Comparison of ENCODE assay signal across 8 cellular contexts in genomic region chr15:89654847-89655805, GRCh38. TPM values are rescaled to one million over a fixed set of nuclear protein-coding genes. Genes with fewer than 3 reads are reported as not detected.
DNase-seq lines count a peak whose midpoint lies in the region; ATAC-seq and TF ChIP-seq lines count a peak whose summit lies in the region.

KIF7 (minus strand) TSS chr15:89655467; CDS start chr15:89652930, 2,537 bp downstream.

- H3K4me1 Mint-ChIP-seq in activated T-cell treated with anti-CD3 and anti-CD28 coated beads, Interleukin-2, amount 50 U/mL, for 4 hours (ENCODE audit: low read depth), result peaks cover 11% of the 10 kb centered on the region

- peak within 1 kb of the TSS; percentile 92 for H3K9ac ChIP-seq in ES-I3 (ENCODE audit: low read depth, low read length)

- no peak for TF ChIP-seq CTCF in ovary (IDR thresholded peaks at IDR 0.05)

- peak; percentile 75 for ATAC-seq in activated T-cell treated with anti-CD3 and anti-CD28 coated beads, Interleukin-2, amount 50 U/mL, for 4 hours
- peak; percentile 82 for ATAC-seq in Right ventricle myocardium superior (ENCODE audit: poor library complexity)
- ATAC-seq in HG03520 (IDR thresholded peaks at IDR 0.05; ENCODE audit: unreplicated experiment), result no peak
- ATAC-seq in HG02852 (IDR thresholded peaks at IDR 0.05; ENCODE audit: unreplicated experiment), result no peak
- ATAC-seq in HG03159 (IDR thresholded peaks at IDR 0.05; ENCODE audit: unreplicated experiment), result no peak

- 1% methylated on average over 70 to 87 of the region's 87 CpGs for WGBS in ovary, 3 donors

- H3K27me3 Mint-ChIP-seq in activated T-cell treated with anti-CD3 and anti-CD28 coated beads, Interleukin-2, amount 50 U/mL, for 4 hours (ENCODE audit: low read depth), result peaks cover 53% of the 10 kb centered on the region

- DNase-seq in activated T-cell treated with anti-CD3 and anti-CD28 coated beads, Interleukin-2, amount 50 U/mL, for 4 hours, result no peak
- no peak for DNase-seq in Right ventricle myocardium superior
- peak; percentile 48 to 74 (median 61) for DNase-seq in ovary

- H3K9me3 Mint-ChIP-seq in activated T-cell treated with anti-CD3 and anti-CD28 coated beads, Interleukin-2, amount 50 U/mL, for 4 hours, result no peaks in the 10 kb centered on the region

- H3K4me3 Mint-ChIP-seq in activated T-cell treated with anti-CD3 and anti-CD28 coated beads, Interleukin-2, amount 50 U/mL, for 4 hours, result peak within 1 kb of the TSS; percentile 66

- H3K4me1 ChIP-seq in ES-I3 (ENCODE audit: insufficient read depth, low read length), result no peaks in the 10 kb centered on the region
- H3K4me1 ChIP-seq in ovary (ENCODE audit: insufficient read depth), result peaks cover 4% of the 10 kb centered on the region

- TF ChIP-seq POLR2A in ovary (IDR thresholded peaks at IDR 0.05), result no peak

- intact Hi-C loops in Right ventricle myocardium superior (cut with DNase I) (no loop called here), ovary (cut with DNase I) (no loop called here)

- H3K4me3 ChIP-seq in ovary, result peak within 1 kb of the TSS; percentile 51

- H3K27me3 ChIP-seq in ovary, result no peaks in the 10 kb centered on the region

- no peak for TF ChIP-seq EP300 in Ishikawa (IDR thresholded peaks at IDR 0.05; ENCODE audit: borderline replicate concordance)
- TF ChIP-seq EP300 in ovary (IDR thresholded peaks at IDR 0.05), result no peak

- peak within 1 kb of the TSS in 1 of 2 donors; percentile 55 for H3K27ac ChIP-seq in ovary

- no peak for TF ChIP-seq RAD21 in Ishikawa (IDR thresholded peaks at IDR 0.05; ENCODE audit: low read depth)

- no peaks in the 10 kb centered on the region for H3K36me3 Mint-ChIP-seq in activated T-cell treated with anti-CD3 and anti-CD28 coated beads, Interleukin-2, amount 50 U/mL, for 4 hours (ENCODE audit: insufficient read depth)

- H3K9me3 ChIP-seq in ES-I3 (ENCODE audit: control insufficient read depth, insufficient read depth, low read length) (no peaks in the 10 kb centered on the region), ovary (no peaks in the 10 kb centered on the region)

- H3K36me3 ChIP-seq in ES-I3 (ENCODE audit: insufficient read depth, low read length) (no peaks in the 10 kb centered on the region; the same call in 1 of the 2 replicates), ovary (no peaks in the 10 kb centered on the region)

TF ChIP-seq in Ishikawa, 13 proteins besides CTCF, POLR2A, EP300 and RAD21:
- TF ChIP-seq CEBPB (IDR thresholded peaks at IDR 0.05) (no peak), MAX (IDR thresholded peaks at IDR 0.05) (peak; percentile 59; the same call in 1 of the 2 replicates), CREB1 (IDR thresholded peaks at IDR 0.05; ENCODE audit: low read depth) (peak; percentile 52; the same call in 1 of the 2 replicates), FOXM1 (IDR thresholded peaks at IDR 0.05; ENCODE audit: borderline replicate concordance, low read depth) (no peak), NFIC (IDR thresholded peaks at IDR 0.05) (no peak), USF1 (IDR thresholded peaks at IDR 0.05) (no peak), YY1 (IDR thresholded peaks at IDR 0.05; ENCODE audit: low read depth) (no peak), REST (IDR thresholded peaks at IDR 0.05; ENCODE audit: low read depth) (no peak), TEAD4 (IDR thresholded peaks at IDR 0.05) (no peak), TCF12 (IDR thresholded peaks at IDR 0.05; ENCODE audit: low read depth) (no peak), TAF1 (IDR thresholded peaks at IDR 0.05; ENCODE audit: low read depth) (no peak), EGR1 (IDR thresholded peaks at IDR 0.05) (no peak), ZBTB7A (IDR thresholded peaks at IDR 0.05; ENCODE audit: low read depth) (peak; percentile 50; the same call in 1 of the 2 replicates)

RNA-seq across cellular contexts. Expression of gene KIF7, which starts in this region (rescaled TPM):
- total RNA-seq in activated T-cell treated with anti-CD3 and anti-CD28 coated beads, Interleukin-2, amount 50 U/mL, for 4 hours, result 1 to 10 TPM; 2.2 to 3.2 (median 2.6) TPM
- total RNA-seq in Right ventricle myocardium superior (1.9 TPM), ovary (10 to 100 TPM in 6 of 7 donors, 1 to 10 TPM in 1; 4.3 to 16.3 (median 12.8) TPM)
- 1 to 10 TPM; 1.5 to 9.0 TPM for polyA plus RNA-seq in ovary

Comparison
In these comparisons a context has a peak if more than half of its experiments do, and no peak if none do; other contexts are left out.
1. ATAC-seq: peak in activated T-cell treated with anti-CD3 and anti-CD28 coated beads, Interleukin-2, amount 50 U/mL, for 4 hours (2 of 2) and Right ventricle myocardium superior (single experiment); none in HG03520 (single experiment), HG02852 (single experiment) and HG03159 (single experiment).
2. DNase-seq: peak in ovary (5 of 5); none in activated T-cell treated with anti-CD3 and anti-CD28 coated beads, Interleukin-2, amount 50 U/mL, for 4 hours (single experiment) and Right ventricle myocardium superior (single experiment).